33 cellular contexts compared by ENCODE assay signal in genomic region chr15:85932391-85932790, GRCh38.
"Had no signal": no experiment of that assay in that cellular context is flagged by ENCODE, and none has a peak within 500 bp of the region (broad histone marks: within the 10 kb centered on the region; RNA-seq: fewer than 3 reads in every experiment).

No MANE protein-coding gene starts in this region.

- ATAC-seq: activated naive CD4-positive, alpha-beta T cell treated with anti-CD3 and anti-CD28 coated beads, Interleukin-2, amount 50 U/mL, for 72 hours; activated naive CD8-positive, alpha-beta T cell treated with anti-CD3 and anti-CD28 coated beads, Interleukin-2, amount 50 U/mL, for 24 hours; activated T-cell treated with anti-CD3 and anti-CD28 coated beads, Interleukin-2, amount 50 U/mL, for 4 hours; activated T-cell treated with anti-CD3 and anti-CD28 coated beads, Interleukin-2, amount 50 U/mL, for 72 hours; activated T-helper 17 cell treated with anti-CD3 and anti-CD28 coated beads, Interleukin-2, amount 50 U/mL, for 72 hours; body of pancreas had no signal

- FAIRE-seq: astrocyte, bronchial epithelial cell, colon had no signal

- H3K4me1 ChIP-seq: adrenal gland, ascending aorta, body of pancreas, breast epithelium had no signal

- H3K27me3 ChIP-seq: adrenal gland, ascending aorta, body of pancreas, brain microvascular endothelial cell, breast epithelium, cardiac muscle cell had no signal

- H3K9me3 ChIP-seq: adrenal gland, ascending aorta, body of pancreas, breast epithelium had no signal

- H3K36me3 ChIP-seq: adrenal gland, ascending aorta, brain microvascular endothelial cell, breast epithelium, cardiac muscle cell had no signal

- DNase-seq: activated effector memory CD4-positive, alpha-beta T cell treated with anti-CD3 and anti-CD28 coated beads, Interleukin-2, amount 50 U/mL, for 16 hours; activated effector memory CD4-positive, alpha-beta T cell treated with Interleukin-2 at 50 U/mL for 16 hours; activated gamma-delta T cell; activated gamma-delta T cell treated with Interleukin-2 at 50 U/mL for 16 hours; activated naive CD4-positive, alpha-beta T cell; activated naive CD4-positive, alpha-beta T cell treated with anti-CD3 and anti-CD28 coated beads for 36 hours; activated naive CD4-positive, alpha-beta T cell treated with anti-CD3 and anti-CD28 coated beads, Interleukin-2, amount 10 ng/mL, durations not matched to agents 7 days and 5 days; activated naive CD4-positive, alpha-beta T cell treated with anti-CD3 and anti-CD28 coated beads, Interleukin-2, amount 50 U/mL, for 16 hours; activated naive CD4-positive, alpha-beta T cell treated with Interleukin-2 at 50 U/mL for 16 hours; activated naive CD8-positive, alpha-beta T cell treated with anti-CD3 and anti-CD28 coated beads for 36 hours; activated naive CD8-positive, alpha-beta T cell treated with anti-CD3 and anti-CD28 coated beads, Interleukin-2, amount 10 ng/mL, durations not matched to agents 7 days and 5 days; activated naive CD8-positive, alpha-beta T cell treated with anti-CD3 and anti-CD28 coated beads, Interleukin-2, amount 50 U/mL, for 24 hours; activated T-cell treated with anti-CD3 and anti-CD28 coated beads, Interleukin-2, amount 50 U/mL, for 4 hours; activated T-cell treated with anti-CD3 and anti-CD28 coated beads, Interleukin-2, amount 50 U/mL, for 48 hours; activated T-cell treated with anti-CD3 and anti-CD28 coated beads, Interleukin-2, amount 50 U/mL, for 72 hours; adrenal gland; amniotic stem cell; amygdala; anterior cingulate cortex; aorta; body of pancreas; brain microvascular endothelial cell; caudate nucleus; central memory CD4-positive, alpha-beta T cell; cerebellar nuclear complex had no signal

- H3K27ac ChIP-seq: adrenal gland, ascending aorta, body of pancreas, brain microvascular endothelial cell, breast epithelium, cardiac muscle cell had no signal

- H3K4me3 ChIP-seq: adrenal gland, ascending aorta, body of pancreas, breast epithelium, cardiac muscle cell had no signal
